11 cellular contexts compared by ENCODE assay signal in genomic region chr12:1300460-1300859, GRCh38.
"Had no signal": no experiment of that assay in that cellular context is flagged by ENCODE, and none has a peak within 500 bp of the region (broad histone marks: within the 10 kb centered on the region; RNA-seq: fewer than 3 reads in every experiment).

No MANE protein-coding gene starts in this region.

- DNase-seq: GM23248, GOT3, H7, HFFc6, IMR-90, Karpas-422, KBM-7 had no signal

- H3K4me3 Mint-ChIP-seq: HFFc6 had no signal

- H3K36me3 ChIP-seq: HAP-1 had no signal

- H3K27ac Mint-ChIP-seq: HFFc6 had no signal

- H3K4me1 ChIP-seq: HAP-1 had no signal

- H3K9ac ChIP-seq: GM23248, KMS-11 had no signal

- H3K9me3 ChIP-seq: HAP-1 had no signal

- H3K4me2 ChIP-seq: KMS-11 had no signal

- H3K9me3 Mint-ChIP-seq: HFFc6 had no signal

- H3K4me3 ChIP-seq: GM23248, HAP-1 had no signal

- H3K27ac ChIP-seq: GM23248, KMS-11 had no signal

- FAIRE-seq: HTR-8/SVneo had no signal

- H2AFZ ChIP-seq: GM23248 had no signal

- ATAC-seq: HCT116 had no signal
